In genomic region chr2:10048501-10049171, GRCh38 we compare ENCODE assay signal across 1 cellular context.
TF ChIP-seq lines count a peak whose summit lies in the region.

No MANE protein-coding gene starts in this region.

TF ChIP-seq in HEK293, 187 proteins besides CTCF, POLR2A, EP300 and RAD21 (continued from another document):
- TF ChIP-seq ZNF449 (tag by site-specific recombination; IDR thresholded peaks at IDR 0.05) (no peak), ZNF211 (tag by site-specific recombination; IDR thresholded peaks at IDR 0.05; ENCODE audit: low read depth) (no peak), ZNF747 (tag by site-specific recombination; IDR thresholded peaks at IDR 0.05) (no peak), HOXC10 (CRISPR knock-in tag; IDR thresholded peaks at IDR 0.05) (no peak), TCF7L2 (IDR thresholded peaks at IDR 0.05; ENCODE audit: borderline replicate concordance, low read depth, low read length) (no peak)
